30 cellular contexts compared by ENCODE assay signal in genomic region chr1:9914603-9914937, GRCh38. TPM values are rescaled to one million over a fixed set of nuclear protein-coding genes. Genes with fewer than 3 reads are reported as not detected.
A peak's percentile ranks its signal among the peaks of the same experiment; 100 is the strongest.
DNase-seq lines count a peak whose midpoint lies in the region; ATAC-seq and TF ChIP-seq lines count a peak whose summit lies in the region.
"Had no signal": no experiment of that assay in that cellular context is flagged by ENCODE, and none has a peak within 500 bp of the region (broad histone marks: within the 10 kb centered on the region; RNA-seq: fewer than 3 reads in every experiment).

No MANE protein-coding gene starts in this region.

- H3K4me2 ChIP-seq in PC-9 = no peak overlapping the region
- H3K4me2 ChIP-seq: smooth muscle cell had no signal

- H3K4me3 ChIP-seq in heart left ventricle = no peak overlapping the region
- H3K4me3 ChIP-seq in PC-9 = no peak overlapping the region
- no peak overlapping the region for H3K4me3 ChIP-seq in epithelial cell of proximal tubule (ENCODE audit: low read depth, low read length)
- H3K4me3 ChIP-seq: breast epithelium, lower lobe of right lung, mucosa of descending colon, pancreas, smooth muscle cell had no signal

- peak overlapping the region; percentile 43 for H3K4me3 Mint-ChIP-seq in type B pancreatic cell
- H3K4me3 Mint-ChIP-seq: activated CD8-positive, alpha-beta T cell treated with anti-CD3 and anti-CD28 coated beads for 36 hours; activated naive CD4-positive, alpha-beta T cell treated with anti-CD3 and anti-CD28 coated beads, Interleukin-2, amount 10 ng/mL, durations not matched to agents 7 days and 5 days; activated T-helper 17 cell treated with anti-CD3 and anti-CD28 coated beads, Interleukin-2, amount 50 U/mL, for 72 hours; B cell; CD4-positive, alpha-beta memory T cell; natural killer cell treated with Interleukin-12 subunit alpha and Interleukin-12 subunit beta and Interleukin-15 and Interleukin-18, amount 100 ng/mL, for 72 hours; stimulated activated naive CD8-positive, alpha-beta T cell treated with anti-CD3 and anti-CD28 coated beads, Interleukin-15, amount 100 ng/mL, for 72 hours had no signal

- H3K9me3 Mint-ChIP-seq in type B pancreatic cell = no peaks in the 10 kb centered on the region
- H3K9me3 Mint-ChIP-seq: activated CD8-positive, alpha-beta T cell treated with anti-CD3 and anti-CD28 coated beads for 36 hours; activated naive CD4-positive, alpha-beta T cell treated with anti-CD3 and anti-CD28 coated beads, Interleukin-2, amount 10 ng/mL, durations not matched to agents 7 days and 5 days; activated T-helper 17 cell treated with anti-CD3 and anti-CD28 coated beads, Interleukin-2, amount 50 U/mL, for 72 hours; CD4-positive, alpha-beta memory T cell; natural killer cell treated with Interleukin-12 subunit alpha and Interleukin-12 subunit beta and Interleukin-15 and Interleukin-18, amount 100 ng/mL, for 72 hours; stimulated activated naive CD8-positive, alpha-beta T cell treated with anti-CD3 and anti-CD28 coated beads, Interleukin-15, amount 100 ng/mL, for 72 hours had no signal

- POLR2A ChIA-PET in PC-9 (lab: Charles Lee; ENCODE audit: unreplicated experiment) = interaction anchor here (0.6 to 0.7 kb wide), 2 partner anchors 39 to 41 kb away, joined by 3 to 4 read pairs; no protein-coding TSS in a partner anchor

- no peaks in the 10 kb centered on the region for H3K9me2 ChIP-seq in PC-9 (ENCODE audit: insufficient read depth)

- CTCF ChIA-PET in PC-9 (lab: Charles Lee) = interaction anchor here (0.6 to 1.4 kb wide), 5 partner anchors 37 to 299 kb away, joined by 3 to 16 read pairs (median 4); no protein-coding TSS in a partner anchor

- H3K27me3 ChIP-seq in heart left ventricle (no peaks in the 10 kb centered on the region), PC-9 (ENCODE audit: insufficient read depth, low read depth) (no peaks in the 10 kb centered on the region)
- H3K27me3 ChIP-seq: breast epithelium, pancreas had no signal

- intact Hi-C loops in heart left ventricle (cut with DNase I) (loop anchor here in 8 of 10 donors (1.0 to 5.0 kb wide), 4 partner anchors 37 to 132 kb away; no protein-coding TSS in a partner anchor), left ventricle myocardium superior (cut with micrococcal nuclease) (no loop called here), PC-9 (cut with micrococcal nuclease; ENCODE audit: unreplicated experiment) (loop anchor here (1.0 to 10.0 kb wide), 2 partner anchors 39 to 150 kb away; no protein-coding TSS in a partner anchor)

- H3K4me1 Mint-ChIP-seq in type B pancreatic cell (ENCODE audit: unreplicated experiment) = peaks cover 37% of the 10 kb centered on the region

- no TSS peak for BruUV-seq in PC-9 (replicated peaks; lab: Mats Ljungman, UMichigan)

- 37 to 58% (median 43%) methylated on average over 2 of the region's 2 CpGs for WGBS in heart left ventricle, 4 donors

- no peaks in the 10 kb centered on the region for H4K20me1 ChIP-seq in PC-9 (ENCODE audit: insufficient read depth)

- DNase-seq in heart left ventricle = no peak
- DNase-seq in left ventricle myocardium superior = no peak
- DNase-seq in PC-9 = no peak
- no peak for DNase-seq in epithelial cell of proximal tubule (ENCODE audit: low read depth)
- no peak for DNase-seq in type B pancreatic cell (ENCODE audit: extremely low spot score, unreplicated experiment)
- DNase-seq: activated CD8-positive, alpha-beta T cell treated with anti-CD3 and anti-CD28 coated beads for 36 hours; activated naive CD4-positive, alpha-beta T cell treated with anti-CD3 and anti-CD28 coated beads, Interleukin-2, amount 10 ng/mL, durations not matched to agents 7 days and 5 days; amniotic stem cell; CD4-positive, alpha-beta memory T cell; DMS 273 treated with DMSO at 0.1 percent for 48 hours; foreskin melanocyte; kidney glomerular epithelial cell; lower lobe of right lung; mucosa of descending colon; NCI-H146; NCI-H774; pancreas; RPMI8226; stimulated activated CD4-positive, alpha-beta T cell treated with anti-CD3 and anti-CD28 coated beads, Interleukin-2, amount 100 ng/mL, for 24 hours; stimulated activated naive CD8-positive, alpha-beta T cell treated with anti-CD3 and anti-CD28 coated beads, Interleukin-15, amount 100 ng/mL, for 72 hours; T-helper 1 cell had no signal

- 0 out of 2 replicates have a peak, but pooled peaks cover under 1% of the 10 kb centered on the region for H3K79me2 ChIP-seq in PC-9 (ENCODE audit: low read depth)

- no peaks in the 10 kb centered on the region for H3K36me3 Mint-ChIP-seq in type B pancreatic cell
- H3K36me3 Mint-ChIP-seq: activated naive CD4-positive, alpha-beta T cell treated with anti-CD3 and anti-CD28 coated beads, Interleukin-2, amount 10 ng/mL, durations not matched to agents 7 days and 5 days; natural killer cell treated with Interleukin-12 subunit alpha and Interleukin-12 subunit beta and Interleukin-15 and Interleukin-18, amount 100 ng/mL, for 72 hours had no signal

- H3K4me1 ChIP-seq in heart left ventricle = peaks cover 0 to 21% (median 9%) of the 10 kb centered on the region in 12 donors
- peaks cover 4% of the 10 kb centered on the region for H3K4me1 ChIP-seq in PC-9 (replicated peaks; ENCODE audit: insufficient read depth)

- no peak overlapping the region for H2AFZ ChIP-seq in PC-9

- H3K27me3 Mint-ChIP-seq in type B pancreatic cell = no peaks in the 10 kb centered on the region
- H3K27me3 Mint-ChIP-seq: activated CD8-positive, alpha-beta T cell treated with anti-CD3 and anti-CD28 coated beads for 36 hours; activated T-helper 17 cell treated with anti-CD3 and anti-CD28 coated beads, Interleukin-2, amount 50 U/mL, for 72 hours; B cell; CD4-positive, alpha-beta memory T cell; natural killer cell treated with Interleukin-12 subunit alpha and Interleukin-12 subunit beta and Interleukin-15 and Interleukin-18, amount 100 ng/mL, for 72 hours; stimulated activated naive CD8-positive, alpha-beta T cell treated with anti-CD3 and anti-CD28 coated beads, Interleukin-15, amount 100 ng/mL, for 72 hours had no signal

- TF ChIP-seq CTCF in heart left ventricle (IDR thresholded peaks at IDR 0.05) (peak in 7 of 12 donors; percentile 12 to 61 (median 46)), PC-9 (conservative IDR thresholded peaks at IDR 0.05) (peak; percentile 44; the same call in 1 of the 2 replicates), epithelial cell of proximal tubule (conservative IDR thresholded peaks at IDR 0.05; ENCODE audit: low read depth, low read length) (peak; percentile 47), type B pancreatic cell (conservative IDR thresholded peaks at IDR 0.05) (no peak)

- H3K36me3 ChIP-seq in heart left ventricle (no peaks in the 10 kb centered on the region), PC-9 (ENCODE audit: low read depth) (no peaks in the 10 kb centered on the region)
- H3K36me3 ChIP-seq: breast epithelium, lower lobe of right lung, pancreas had no signal

- no peaks in the 10 kb centered on the region for H3F3A ChIP-seq in PC-9 (ENCODE audit: insufficient read depth, low read depth)

- H3K9me3 ChIP-seq in heart left ventricle = no peaks in the 10 kb centered on the region
- no peaks in the 10 kb centered on the region for H3K9me3 ChIP-seq in PC-9 (ENCODE audit: insufficient read depth, low read depth)
- H3K9me3 ChIP-seq: breast epithelium, lower lobe of right lung, mucosa of descending colon, pancreas had no signal

- no peak for ATAC-seq in heart left ventricle
- ATAC-seq in left ventricle myocardium superior = no peak
- no peak for ATAC-seq in HG02798 (IDR thresholded peaks at IDR 0.05; ENCODE audit: poor library complexity, unreplicated experiment)
- ATAC-seq in GM21390 (IDR thresholded peaks at IDR 0.05; ENCODE audit: unreplicated experiment) = no peak
- no peak for ATAC-seq in GM21381 (IDR thresholded peaks at IDR 0.05; ENCODE audit: unreplicated experiment)
- ATAC-seq: activated CD8-positive, alpha-beta T cell treated with anti-CD3 and anti-CD28 coated beads for 36 hours; activated T-helper 17 cell treated with anti-CD3 and anti-CD28 coated beads, Interleukin-2, amount 50 U/mL, for 72 hours; HCT116; lower lobe of right lung; mucosa of descending colon; natural killer cell treated with Interleukin-12 subunit alpha and Interleukin-12 subunit beta and Interleukin-15 and Interleukin-18, amount 100 ng/mL, for 72 hours; pancreas; stimulated activated naive CD8-positive, alpha-beta T cell treated with anti-CD3 and anti-CD28 coated beads, Interleukin-15, amount 100 ng/mL, for 72 hours had no signal

- peak overlapping the region in 2 of 12 donors; percentile 22 to 27 for H3K27ac ChIP-seq in heart left ventricle
- H3K27ac ChIP-seq in PC-9 = no peak overlapping the region
- H3K27ac ChIP-seq: breast epithelium, lower lobe of right lung, pancreas had no signal

- TF ChIP-seq POLR2A in heart left ventricle (IDR thresholded peaks at IDR 0.05) = no peak

- no peak overlapping the region for H3K27ac Mint-ChIP-seq in type B pancreatic cell
- H3K27ac Mint-ChIP-seq: activated CD8-positive, alpha-beta T cell treated with anti-CD3 and anti-CD28 coated beads for 36 hours; activated naive CD4-positive, alpha-beta T cell treated with anti-CD3 and anti-CD28 coated beads, Interleukin-2, amount 10 ng/mL, durations not matched to agents 7 days and 5 days; activated T-helper 17 cell treated with anti-CD3 and anti-CD28 coated beads, Interleukin-2, amount 50 U/mL, for 72 hours; B cell; natural killer cell treated with Interleukin-12 subunit alpha and Interleukin-12 subunit beta and Interleukin-15 and Interleukin-18, amount 100 ng/mL, for 72 hours; stimulated activated naive CD8-positive, alpha-beta T cell treated with anti-CD3 and anti-CD28 coated beads, Interleukin-15, amount 100 ng/mL, for 72 hours had no signal

RNA-seq across cellular contexts. Expression of gene CTNNBIP1, which starts 4.5 kb away (rescaled TPM):
- total RNA-seq in heart left ventricle (10 to 100 TPM; 32.2 to 62.0 (median 42.9) TPM), left ventricle myocardium superior (45.9 TPM), PC-9 (2021) (58.9 and 70.5 TPM in 2 replicates), epithelial cell of proximal tubule (25.5 and 26.8 TPM in 2 replicates), type B pancreatic cell (ENCODE audit: low replicate concordance) (51.8 and 54.1 TPM in 2 replicates)
- polyA plus RNA-seq in heart left ventricle = 10 to 100 TPM; 25.4 to 37.8 TPM

RNA-seq across cellular contexts. Expression of gene LZIC, which starts 28.6 kb away (rescaled TPM):
- total RNA-seq in heart left ventricle (10 to 100 TPM; 30.8 to 37.7 (median 34.9) TPM), left ventricle myocardium superior (38.5 TPM), PC-9 (2021) (27.4 and 33.5 TPM in 2 replicates), epithelial cell of proximal tubule (20.6 and 23.3 TPM in 2 replicates), type B pancreatic cell (ENCODE audit: low replicate concordance) (37.9 and 41.8 TPM in 2 replicates)
- polyA plus RNA-seq in heart left ventricle = 10 to 100 TPM; 18.5 to 30.7 TPM

RNA-seq across cellular contexts. Expression of gene NMNAT1, which starts 28.7 kb away (rescaled TPM):
- total RNA-seq in heart left ventricle (10 to 100 TPM; 11.0 to 24.2 (median 17.2) TPM), left ventricle myocardium superior (20.8 TPM), PC-9 (2021) (10.1 and 13.4 TPM in 2 replicates), epithelial cell of proximal tubule (2.2 and 5.6 TPM in 2 replicates), type B pancreatic cell (ENCODE audit: low replicate concordance) (11.9 and 12.7 TPM in 2 replicates)
- 10 to 100 TPM; 12.2 to 13.7 TPM for polyA plus RNA-seq in heart left ventricle
